ENCODE assay signal across 8 cellular contexts in genomic region chr4:6688879-6689505, GRCh38. TPM values are rescaled to one million over a fixed set of nuclear protein-coding genes. Genes with fewer than 3 reads are reported as not detected.
A peak's percentile ranks its signal among the peaks of the same experiment; 100 is the strongest.
DNase-seq lines count a peak whose midpoint lies in the region; ATAC-seq and TF ChIP-seq lines count a peak whose summit lies in the region.

No MANE protein-coding gene starts in this region.

- H3K9me3 ChIP-seq in AG04450 (ENCODE audit: control insufficient read depth, insufficient read depth, low read length) (peaks cover 9% of the 10 kb centered on the region), lower lobe of right lung (no peaks in the 10 kb centered on the region)

- H3K27ac ChIP-seq in AG04450 (ENCODE audit: low read depth, low read length) (peak overlapping the region; percentile 89), VCaP (peak overlapping the region; percentile 73), lower lobe of right lung (peak overlapping the region; percentile 79)

- TF ChIP-seq CTCF in AG04450 (IDR thresholded peaks at IDR 0.05; ENCODE audit: low read depth, low read length) (no peak), VCaP (conservative IDR thresholded peaks at IDR 0.05) (no peak), lower lobe of right lung (IDR thresholded peaks at IDR 0.05) (no peak)

- intact Hi-C loops in lower lobe of right lung (cut with DNase I) = no loop called here

- peak; percentile 85 for ATAC-seq in GM19372 (IDR thresholded peaks at IDR 0.05; ENCODE audit: low read depth, unreplicated experiment)
- ATAC-seq in lower lobe of right lung = peak; percentile 59 to 81

- POLR2A ChIA-PET in AG04450 (lab: Yijun Ruan, JAX) = interaction anchor here (0.6 to 0.8 kb wide), 2 partner anchors 24 to 115 kb away, joined by 3 to 5 read pairs; no protein-coding TSS in a partner anchor

- H3K4me3 ChIP-seq in AG04450 (ENCODE audit: low read depth, low read length) (no peak overlapping the region), lower lobe of right lung (peak overlapping the region; percentile 36)

- H3K4me1 ChIP-seq in lower lobe of right lung = peaks cover 35% of the 10 kb centered on the region

- DNase-seq in AG04450 (ENCODE audit: low read depth, low spot score) (peak; percentile 76), HS-5 (ENCODE audit: low read depth) (peak; percentile 60), brain pericyte (ENCODE audit: low read depth, low spot score) (peak; percentile 81), lower lobe of right lung (no peak), NCI-H82 (lab: John Stamatoyannopoulos, UW) (no peak)
- DNase-seq in stimulated activated CD8-positive, alpha-beta memory T cell treated with anti-CD3 and anti-CD28 coated beads, Interleukin-2, amount 100 ng/mL, for 48 hours (ENCODE audit: low read depth in 2 of 2) = peak; percentile 65 to 69

- H3K27me3 ChIP-seq in AG04450 (ENCODE audit: control insufficient read depth, insufficient read depth, low read length) = no peaks in the 10 kb centered on the region
- no peaks in the 10 kb centered on the region for H3K27me3 ChIP-seq in lower lobe of right lung (ENCODE audit: low read depth)

- CTCF ChIA-PET in AG04450 (lab: Charles Lee) = no interaction called here

- H3K36me3 ChIP-seq in lower lobe of right lung = no peaks in the 10 kb centered on the region

RNA-seq across cellular contexts. Expression of gene S100P, which starts 4.7 kb away (rescaled TPM):
- polyA plus RNA-seq in AG04450 (2011; rRNA removed) = 0.40 TPM in 1 of 2 replicates, not detected in the other
- not detected in 2 replicates for polyA minus RNA-seq in AG04450 (2011; rRNA and poly(A)+ RNA removed)
- 16.1 TPM for total RNA-seq in lower lobe of right lung

RNA-seq across cellular contexts. Expression of gene MRFAP1L1, which starts 20.7 kb away (rescaled TPM):
- polyA plus RNA-seq in AG04450 (2011; rRNA removed) = 70.6 and 96.5 TPM in 2 replicates
- 25.1 and 32.7 TPM in 2 replicates for polyA minus RNA-seq in AG04450 (2011; rRNA and poly(A)+ RNA removed)
- 48.8 TPM for total RNA-seq in lower lobe of right lung

RNA-seq across cellular contexts. Expression of gene BLOC1S4, which starts 27.0 kb away (rescaled TPM):
- polyA plus RNA-seq in AG04450 (2011; rRNA removed) = 14.5 and 15.4 TPM in 2 replicates
- polyA minus RNA-seq in AG04450 (2011; rRNA and poly(A)+ RNA removed) = 4.6 and 5.1 TPM in 2 replicates
- total RNA-seq in lower lobe of right lung = 9.0 TPM

RNA-seq across cellular contexts. Expression of gene MRFAP1, which starts 48.5 kb away (rescaled TPM):
- 252 and 298 TPM in 2 replicates for polyA plus RNA-seq in AG04450 (2011; rRNA removed)
- 34.2 and 41.6 TPM in 2 replicates for polyA minus RNA-seq in AG04450 (2011; rRNA and poly(A)+ RNA removed)
- total RNA-seq in lower lobe of right lung = 211 TPM

Comparison
In these comparisons a context has a peak if more than half of its experiments do, and no peak if none do; other contexts are left out.
1. DNase-seq: peak in AG04450 (single experiment), HS-5 (single experiment), brain pericyte (single experiment) and stimulated activated CD8-positive, alpha-beta memory T cell treated with anti-CD3 and anti-CD28 coated beads, Interleukin-2, amount 100 ng/mL, for 48 hours (2 of 2); none in lower lobe of right lung (single experiment) and NCI-H82 (single experiment).
2. Peak in every context shown above with its lines, with median percentiles within 50 percentile points of each other: H3K27ac ChIP-seq.